23 cellular contexts compared by ENCODE assay signal in genomic region chr19:3817761-3818160, GRCh38. TPM values are rescaled to one million over a fixed set of nuclear protein-coding genes. Genes with fewer than 3 reads are reported as not detected.
DNase-seq lines count a peak whose midpoint lies in the region; ATAC-seq, FAIRE-seq and TF ChIP-seq lines count a peak whose summit lies in the region.
"Had no signal": no experiment of that assay in that cellular context is flagged by ENCODE, and none has a peak within 500 bp of the region (broad histone marks: within the 10 kb centered on the region; RNA-seq: fewer than 3 reads in every experiment).

No MANE protein-coding gene starts in this region.

- POLR2A ChIA-PET in H1 (lab: Charles Lee; ENCODE audit: partially characterized antibody), result no interaction called here

- H2AK5ac ChIP-seq in H1 (ENCODE audit: low read depth, low read length), result no peak overlapping the region

- no peak for ATAC-seq in HG03196 (IDR thresholded peaks at IDR 0.05; ENCODE audit: unreplicated experiment)
- ATAC-seq: A549 had no signal

- H3K23me2 ChIP-seq in H1 (ENCODE audit: low read depth, low read length), result no peaks in the 10 kb centered on the region

- peaks cover 0 to 1% of the 10 kb centered on the region in 2 experiments for H4K20me1 ChIP-seq in H1 (replicated peaks in 1 of 2; ENCODE audit: control insufficient read depth in 1 of 2, insufficient read depth in 2 of 2, low read length in 2 of 2)

- no peak for TF ChIP-seq CTCF in H1 (IDR thresholded peaks at IDR 0.05; ENCODE audit: control extremely low read depth in 1 of 3, insufficient read depth in 1 of 3, low read depth in 1 of 3, low read length in 3 of 3)
- TF ChIP-seq CTCF in progenitor cell of endocrine pancreas (IDR thresholded peaks at IDR 0.05; ENCODE audit: unreplicated experiment), result no peak

- no peaks in the 10 kb centered on the region for H3K36me3 Mint-ChIP-seq in activated T-cell treated with anti-CD3 and anti-CD28 coated beads, Interleukin-2, amount 50 U/mL, for 24 hours (ENCODE audit: low read depth)
- no peaks in the 10 kb centered on the region for H3K36me3 Mint-ChIP-seq in progenitor cell of endocrine pancreas (ENCODE audit: insufficient read depth)
- H3K36me3 Mint-ChIP-seq: CD4-positive, CD25-positive, alpha-beta regulatory T cell had no signal

- H3K9ac ChIP-seq in H1 (replicated peaks in 1 of 4; ENCODE audit: extremely low read depth in 1 of 4, low read depth in 3 of 4, low read length in 3 of 4), result no peak overlapping the region
- H3K9ac ChIP-seq: KMS-11 had no signal

- no peak overlapping the region for H2BK12ac ChIP-seq in H1 (ENCODE audit: low read depth, low read length)

- no peaks in the 10 kb centered on the region for H3K79me2 ChIP-seq in H1 (ENCODE audit: control insufficient read depth in 1 of 2, insufficient read depth in 2 of 2, low read length in 2 of 2)

- H3K27ac Mint-ChIP-seq in activated T-cell treated with anti-CD3 and anti-CD28 coated beads, Interleukin-2, amount 50 U/mL, for 24 hours, result peak overlapping the region; percentile 80
- peak overlapping the region; percentile 7 for H3K27ac Mint-ChIP-seq in progenitor cell of endocrine pancreas
- H3K27ac Mint-ChIP-seq: HFFc6 had no signal

- H3K4me3 Mint-ChIP-seq in activated T-cell treated with anti-CD3 and anti-CD28 coated beads, Interleukin-2, amount 50 U/mL, for 24 hours, result no peak overlapping the region
- H3K4me3 Mint-ChIP-seq in progenitor cell of endocrine pancreas (ENCODE audit: low read depth), result no peak overlapping the region
- H3K4me3 Mint-ChIP-seq: HFFc6 had no signal

- FAIRE-seq in GM12892 (lab: Jason Lieb, UNC) (peak; percentile 24), H1 (lab: Jason Lieb, UNC) (no peak)
- FAIRE-seq: A549, G401.6, GM12891 had no signal

- no peak for DNase-seq in activated T-cell treated with anti-CD3 and anti-CD28 coated beads, Interleukin-2, amount 50 U/mL, for 24 hours
- no peak for DNase-seq in activated T-cell treated with anti-CD3 and anti-CD28 coated beads, Interleukin-2, amount 50 U/mL, for 1 hour
- DNase-seq in GM12892 (ENCODE audit: insufficient read length) (no peak), H1 (ENCODE audit: low read depth in 1 of 2, low spot score in 2 of 2) (no peak), progenitor cell of endocrine pancreas (ENCODE audit: low spot score, unreplicated experiment) (no peak), ecto neural progenitor cell (ENCODE audit: low spot score) (no peak)
- DNase-seq: CD4-positive, CD25-positive, alpha-beta regulatory T cell; DMS79 treated with DMSO at 0.1 percent for 48 hours; GOT3; MG63; NCI-H1092 treated with DMSO at 0.1 percent for 48 hours; NCI-H1694; NCI-H2107; NCI-H226; NCI-H526 treated with DMSO at 0.1 percent for 48 hours had no signal

- H3K27me3 ChIP-seq in H1 (replicated peaks in 1 of 4; ENCODE audit: control insufficient read depth in 3 of 4, extremely low read depth in 1 of 4, insufficient read depth in 3 of 4, low read length in 3 of 4), result peaks cover 0 to 2% (median under 1%) of the 10 kb centered on the region in 4 experiments; a peak in 3 of 7 replicates
- H3K27me3 ChIP-seq: MG63 had no signal

- H3K4me3 ChIP-seq in H1 (ENCODE audit: extremely low read depth in 1 of 4, insufficient read depth in 2 of 4, low read depth in 3 of 4, low read length in 4 of 4), result no peak overlapping the region
- H3K4me3 ChIP-seq: A549, MG63 had no signal

- no peaks in the 10 kb centered on the region for H3K79me1 ChIP-seq in H1 (ENCODE audit: low read depth, low read length)

- no peak overlapping the region for H2BK20ac ChIP-seq in H1 (ENCODE audit: low read length)

- no peak overlapping the region for H3K14ac ChIP-seq in H1 (ENCODE audit: insufficient read length)

- H3K18ac ChIP-seq in H1 (ENCODE audit: extremely low read depth, low read length), result no peak overlapping the region

- H3K9me3 Mint-ChIP-seq in activated T-cell treated with anti-CD3 and anti-CD28 coated beads, Interleukin-2, amount 50 U/mL, for 24 hours, result no peaks in the 10 kb centered on the region
- H3K9me3 Mint-ChIP-seq in progenitor cell of endocrine pancreas (ENCODE audit: low read depth), result no peaks in the 10 kb centered on the region
- H3K9me3 Mint-ChIP-seq: CD4-positive, CD25-positive, alpha-beta regulatory T cell; HFFc6 had no signal

- H2BK15ac ChIP-seq in H1 (ENCODE audit: low read length), result no peak overlapping the region

- H4K5ac ChIP-seq in H1 (ENCODE audit: insufficient read length, low read depth, low read length), result no peak overlapping the region

- H3K4ac ChIP-seq in H1 (replicated peaks; ENCODE audit: insufficient read length, low read depth, low read length), result no peak overlapping the region

- no peaks in the 10 kb centered on the region for H3K9me3 ChIP-seq in H1 (ENCODE audit: insufficient read depth in 2 of 2, low read depth in 1 of 2, low read length in 1 of 2)
- H3K9me3 ChIP-seq: A549, MG63 had no signal

- peaks cover 53% of the 10 kb centered on the region for H3K4me1 Mint-ChIP-seq in activated T-cell treated with anti-CD3 and anti-CD28 coated beads, Interleukin-2, amount 50 U/mL, for 24 hours (ENCODE audit: low read depth)
- H3K4me1 Mint-ChIP-seq in progenitor cell of endocrine pancreas (ENCODE audit: low read depth), result no peaks in the 10 kb centered on the region

- TF ChIP-seq POLR2A in GM12892 (IDR thresholded peaks at IDR 0.05; ENCODE audit: low read depth, low read length) (no peak), H1 (IDR thresholded peaks at IDR 0.05; ENCODE audit: control extremely low read depth in 1 of 2, low read depth in 2 of 2, low read length in 2 of 2) (no peak)

- H3K4me2 ChIP-seq in H1 (ENCODE audit: insufficient read depth in 1 of 2, low read depth in 2 of 2, low read length in 2 of 2), result no peak overlapping the region
- H3K4me2 ChIP-seq: A549, KMS-11 had no signal

- H3K4me1 ChIP-seq in H1 (replicated peaks in 1 of 4; ENCODE audit: control insufficient read depth in 3 of 4, insufficient read depth in 4 of 4, low read length in 3 of 4), result no peaks in the 10 kb centered on the region; a peak in 1 of 7 replicates

- CTCF ChIA-PET in H1 (lab: Charles Lee; ENCODE audit: partially characterized antibody), result interaction anchor here (0.5 to 2.4 kb wide), 9 partner anchors 9 to 379 kb away, joined by 3 to 10 read pairs (median 4); no protein-coding TSS in a partner anchor

- H2BK120ac ChIP-seq in H1 (replicated peaks; ENCODE audit: low read depth, low read length), result no peak overlapping the region

- no peak overlapping the region for H3K56ac ChIP-seq in H1 (replicated peaks; ENCODE audit: insufficient read length, low read depth, low read length)

- TF ChIP-seq RAD21 in H1 (IDR thresholded peaks at IDR 0.05 in 1 of 2, conservative IDR thresholded peaks at IDR 0.05 in 1 of 2; ENCODE audit: low read depth in 2 of 2, low read length in 2 of 2), result no peak

- 91% methylated on average over 8 of the region's 8 CpGs; no CpG with 5 or more reads in 1 of the 2 experiments for WGBS in H1 (ENCODE audit: extremely low coverage in 1 of 2, insufficient coverage in 1 of 2, insufficient read length in 1 of 2, insufficient replicate concordance in 2 of 2, low coverage in 1 of 2, low lambda C conversion rate in 2 of 2, missing lambda C conversion rate in 1 of 2), 2 experiments

- no peak for TF ChIP-seq EP300 in H1 (IDR thresholded peaks at IDR 0.05; ENCODE audit: borderline replicate concordance in 1 of 2, low read depth in 2 of 2, low read length in 2 of 2)

- H3K27me3 Mint-ChIP-seq in activated T-cell treated with anti-CD3 and anti-CD28 coated beads, Interleukin-2, amount 50 U/mL, for 24 hours, result no peaks in the 10 kb centered on the region
- peaks cover 10% of the 10 kb centered on the region for H3K27me3 Mint-ChIP-seq in progenitor cell of endocrine pancreas
- H3K27me3 Mint-ChIP-seq: CD4-positive, CD25-positive, alpha-beta regulatory T cell had no signal

- H2BK5ac ChIP-seq in H1 (ENCODE audit: low read depth, low read length), result no peak overlapping the region

- H4K8ac ChIP-seq in H1 (ENCODE audit: extremely low read depth, insufficient read depth, low read length), result peak overlapping the region; percentile 23; the same call in 1 of the 2 replicates

- H3K36me3 ChIP-seq in H1 (ENCODE audit: control insufficient read depth in 2 of 4, insufficient read depth in 4 of 4, low read length in 3 of 4), result no peaks in the 10 kb centered on the region
- H3K36me3 ChIP-seq: MG63 had no signal

- no peak overlapping the region for H3K27ac ChIP-seq in H1 (ENCODE audit: low read depth, low read length)
- H3K27ac ChIP-seq: A549, KMS-11 had no signal

- no peak overlapping the region for H3K23ac ChIP-seq in H1 (ENCODE audit: insufficient read length)

- H2AFZ ChIP-seq in H1 (ENCODE audit: low read length), result no peak overlapping the region

- H4K91ac ChIP-seq in H1 (replicated peaks; ENCODE audit: insufficient read length, low read length), result no peak overlapping the region

RNA-seq across cellular contexts. Expression of gene MATK, which starts 31.6 kb away (rescaled TPM):
- 0.66 TPM for polyA plus RNA-seq in GM12892 (2012; ENCODE audit: missing spikeins)
- 21.4 and 21.5 TPM in 2 replicates for total RNA-seq in H1 (2021; fragmentation: NEBNext Ultra II Directional; extraction: Animal tissue kit (Norgen Biotek cat#: 25700))
- polyA plus RNA-seq in H1 (2011; rRNA removed), result 20.5 and 37.8 TPM in 2 replicates
- 25.4 TPM for polyA plus RNA-seq in H1 (2011; cell fraction: cytosol; rRNA removed)
- polyA plus RNA-seq in H1 (2011; cell fraction: nucleus; rRNA removed), result 41.2 TPM
- polyA plus RNA-seq in H1 (2012, experiment 1 of 2), result 10.5 to 20.3 TPM (median 18.1 TPM) in 4 replicates
- polyA plus RNA-seq in H1 (2012, experiment 2 of 2), result 15.0 TPM
- 15.8 TPM for polyA plus RNA-seq in H1 (2013, experiment 1 of 2)
- polyA plus RNA-seq in H1 (2013, experiment 2 of 2), result 15.4 TPM
- polyA minus RNA-seq in H1 (2011; rRNA and poly(A)+ RNA removed), result 8.1 and 9.1 TPM in 2 replicates
- polyA minus RNA-seq in H1 (2011; cell fraction: cytosol; rRNA and poly(A)+ RNA removed), result 15.0 TPM
- 11.9 TPM for polyA minus RNA-seq in H1 (2011; cell fraction: nucleus; rRNA and poly(A)+ RNA removed)
- total RNA-seq in progenitor cell of endocrine pancreas, result 1.8 TPM in 2 replicates
- total RNA-seq: Calu3, HFFc6, PC-3 had no signal

RNA-seq across cellular contexts. Expression of gene RAX2, which starts 45.7 kb away (rescaled TPM):
- not detected for polyA plus RNA-seq in GM12892 (2012; ENCODE audit: missing spikeins)
- not detected in 2 replicates for total RNA-seq in H1 (2021; fragmentation: NEBNext Ultra II Directional; extraction: Animal tissue kit (Norgen Biotek cat#: 25700))
- 0.08 and 0.19 TPM in 2 replicates for polyA plus RNA-seq in H1 (2011; rRNA removed)
- 0.09 TPM for polyA plus RNA-seq in H1 (2011; cell fraction: cytosol; rRNA removed)
- 0.33 TPM for polyA plus RNA-seq in H1 (2011; cell fraction: nucleus; rRNA removed)
- 0.11 TPM in 1 of 4 replicates, not detected in the others for polyA plus RNA-seq in H1 (2012, experiment 1 of 2)
- polyA plus RNA-seq in H1 (2012, experiment 2 of 2), result not detected
- 0.04 TPM for polyA plus RNA-seq in H1 (2013, experiment 1 of 2)
- polyA plus RNA-seq in H1 (2013, experiment 2 of 2), result 0.06 TPM
- polyA minus RNA-seq in H1 (2011; rRNA and poly(A)+ RNA removed), result not detected in 2 replicates
- polyA minus RNA-seq in H1 (2011; cell fraction: cytosol; rRNA and poly(A)+ RNA removed), result not detected
- polyA minus RNA-seq in H1 (2011; cell fraction: nucleus; rRNA and poly(A)+ RNA removed), result 0.40 TPM
- total RNA-seq in progenitor cell of endocrine pancreas, result not detected in 2 replicates
- total RNA-seq: Calu3; CD4-positive, CD25-positive, alpha-beta regulatory T cell; HFFc6; PC-3 had no signal
- polyA plus RNA-seq: A549 had no signal

RNA-seq across cellular contexts. Expression of gene ZFR2, which starts 51.1 kb away (rescaled TPM):
- polyA plus RNA-seq in GM12892 (2012; ENCODE audit: missing spikeins), result 0.42 TPM
- 14.5 TPM in 2 replicates for total RNA-seq in H1 (2021; fragmentation: NEBNext Ultra II Directional; extraction: Animal tissue kit (Norgen Biotek cat#: 25700))
- 28.4 and 42.5 TPM in 2 replicates for polyA plus RNA-seq in H1 (2011; rRNA removed)
- 20.9 TPM for polyA plus RNA-seq in H1 (2011; cell fraction: cytosol; rRNA removed)
- polyA plus RNA-seq in H1 (2011; cell fraction: nucleus; rRNA removed), result 28.1 TPM
- polyA plus RNA-seq in H1 (2012, experiment 1 of 2), result 17.8 to 26.7 TPM (median 25.0 TPM) in 4 replicates
- polyA plus RNA-seq in H1 (2012, experiment 2 of 2), result 35.4 TPM
- 12.4 TPM for polyA plus RNA-seq in H1 (2013, experiment 1 of 2)
- 12.8 TPM for polyA plus RNA-seq in H1 (2013, experiment 2 of 2)
- polyA minus RNA-seq in H1 (2011; rRNA and poly(A)+ RNA removed), result 5.7 and 8.8 TPM in 2 replicates
- 12.0 TPM for polyA minus RNA-seq in H1 (2011; cell fraction: cytosol; rRNA and poly(A)+ RNA removed)
- polyA minus RNA-seq in H1 (2011; cell fraction: nucleus; rRNA and poly(A)+ RNA removed), result 13.1 TPM
- 3.5 and 3.9 TPM in 2 replicates for total RNA-seq in progenitor cell of endocrine pancreas
- total RNA-seq: Calu3; CD4-positive, CD25-positive, alpha-beta regulatory T cell; HFFc6; PC-3 had no signal

RNA-seq across cellular contexts. Expression of gene MRPL54, which starts 55.3 kb away (rescaled TPM):
- 45.5 TPM for polyA plus RNA-seq in GM12892 (2012; ENCODE audit: missing spikeins)
- total RNA-seq in H1 (2021; fragmentation: NEBNext Ultra II Directional; extraction: Animal tissue kit (Norgen Biotek cat#: 25700)), result 72.8 and 80.3 TPM in 2 replicates
- 63.8 and 83.6 TPM in 2 replicates for polyA plus RNA-seq in H1 (2011; rRNA removed)
- polyA plus RNA-seq in H1 (2011; cell fraction: cytosol; rRNA removed), result 71.0 TPM
- 47.1 TPM for polyA plus RNA-seq in H1 (2011; cell fraction: nucleus; rRNA removed)
- 42.7 to 64.5 TPM (median 57.7 TPM) in 4 replicates for polyA plus RNA-seq in H1 (2012, experiment 1 of 2)
- polyA plus RNA-seq in H1 (2012, experiment 2 of 2), result 118 TPM
- 48.2 TPM for polyA plus RNA-seq in H1 (2013, experiment 1 of 2)
- 51.1 TPM for polyA plus RNA-seq in H1 (2013, experiment 2 of 2)
- polyA minus RNA-seq in H1 (2011; rRNA and poly(A)+ RNA removed), result 6.2 and 7.2 TPM in 2 replicates
- 19.3 TPM for polyA minus RNA-seq in H1 (2011; cell fraction: cytosol; rRNA and poly(A)+ RNA removed)
- 11.1 TPM for polyA minus RNA-seq in H1 (2011; cell fraction: nucleus; rRNA and poly(A)+ RNA removed)
- total RNA-seq in progenitor cell of endocrine pancreas, result 38.6 and 39.8 TPM in 2 replicates

RNA-seq across cellular contexts. Expression of gene APBA3, which starts 56.3 kb away (rescaled TPM):
- 10.9 TPM for polyA plus RNA-seq in GM12892 (2012; ENCODE audit: missing spikeins)
- 21.4 and 23.4 TPM in 2 replicates for total RNA-seq in H1 (2021; fragmentation: NEBNext Ultra II Directional; extraction: Animal tissue kit (Norgen Biotek cat#: 25700))
- polyA plus RNA-seq in H1 (2011; rRNA removed), result 36.9 and 48.4 TPM in 2 replicates
- polyA plus RNA-seq in H1 (2011; cell fraction: cytosol; rRNA removed), result 33.3 TPM
- 74.8 TPM for polyA plus RNA-seq in H1 (2011; cell fraction: nucleus; rRNA removed)
- 17.8 to 23.6 TPM (median 21.2 TPM) in 4 replicates for polyA plus RNA-seq in H1 (2012, experiment 1 of 2)
- 27.9 TPM for polyA plus RNA-seq in H1 (2012, experiment 2 of 2)
- 20.4 TPM for polyA plus RNA-seq in H1 (2013, experiment 1 of 2)
- polyA plus RNA-seq in H1 (2013, experiment 2 of 2), result 17.7 TPM
- 12.6 and 14.5 TPM in 2 replicates for polyA minus RNA-seq in H1 (2011; rRNA and poly(A)+ RNA removed)
- polyA minus RNA-seq in H1 (2011; cell fraction: cytosol; rRNA and poly(A)+ RNA removed), result 25.8 TPM
- 32.4 TPM for polyA minus RNA-seq in H1 (2011; cell fraction: nucleus; rRNA and poly(A)+ RNA removed)
- total RNA-seq in progenitor cell of endocrine pancreas, result 31.4 and 33.3 TPM in 2 replicates
